In the genomic region with DNA sequence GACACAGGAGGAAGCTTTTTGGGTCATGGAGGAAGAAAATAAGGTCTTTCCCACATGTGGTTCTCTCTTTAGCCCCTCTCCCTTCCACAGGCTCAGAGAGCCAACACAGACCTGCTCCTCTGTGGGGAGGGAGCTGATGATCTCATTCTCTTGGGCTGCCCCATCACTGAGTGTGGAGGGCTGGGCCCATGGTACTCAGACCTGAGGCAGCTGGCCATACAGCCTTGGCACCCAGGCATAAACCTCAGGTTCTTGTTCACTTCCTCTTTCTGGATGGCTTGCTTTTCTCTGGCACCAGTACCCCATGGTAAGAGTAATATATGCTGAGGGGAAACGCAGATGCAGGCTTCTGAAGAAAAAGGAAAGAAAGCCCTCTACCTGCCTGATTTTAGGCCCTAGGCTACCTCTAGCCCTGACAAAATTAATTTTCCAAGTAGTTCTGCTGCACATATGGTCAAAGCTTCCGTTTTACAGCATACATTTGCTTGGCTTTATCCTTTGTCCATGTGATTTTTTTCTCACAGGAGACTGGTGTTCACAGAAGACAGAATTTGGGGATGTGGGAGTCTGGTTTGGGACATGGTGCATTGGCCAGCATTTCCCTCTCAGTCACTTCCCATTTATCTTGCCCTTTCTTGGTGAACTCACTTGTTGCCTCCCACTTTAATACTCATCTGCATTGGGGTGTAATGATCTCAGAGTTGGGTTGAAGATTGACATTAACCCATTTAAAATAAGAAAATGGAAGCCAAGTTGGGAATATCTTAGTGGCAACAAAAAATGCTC, we compare ENCODE assay signal across 10 cellular contexts. TPM values are rescaled to one million over a fixed set of nuclear protein-coding genes. Genes with fewer than 3 reads are reported as not detected.
DNase-seq lines count a peak whose midpoint lies in the region; ATAC-seq, FAIRE-seq and TF ChIP-seq lines count a peak whose summit lies in the region.
"Had no signal": no experiment of that assay in that cellular context is flagged by ENCODE, and none has a peak within 500 bp of the region (broad histone marks: within the 10 kb centered on the region; RNA-seq: fewer than 3 reads in every experiment).

No MANE protein-coding gene starts in this region.

- intact Hi-C loops in K562 (cut with micrococcal nuclease) (no loop called here), gastrocnemius medialis (cut with DNase I; ENCODE audit: low total_unique reads) (no loop called here)

- H3K36me3 ChIP-seq in K562 (ENCODE audit: control insufficient read depth, insufficient read depth, low read length) (no peaks in the 10 kb centered on the region), gastrocnemius medialis (no peaks in the 10 kb centered on the region)
- H3K36me3 ChIP-seq: thoracic aorta had no signal

- TF ChIP-seq RAD21 in K562 (CRISPR knock-in tag; conservative IDR thresholded peaks at IDR 0.05 in 1 of 2, IDR thresholded peaks at IDR 0.05 in 1 of 2): no peak

- H3K4me3 Mint-ChIP-seq in nephron progenitor cell: no peak overlapping the region

- peak; percentile 43 for DNase-seq in ELR (ENCODE audit: low read depth)
- DNase-seq in K562 (ENCODE audit: extremely low read depth in 1 of 4, low spot score in 3 of 4): no peak
- no peak for DNase-seq in gastrocnemius medialis
- no peak for DNase-seq in NCI-H1105 (lab: John Stamatoyannopoulos, UW)
- DNase-seq in NCI-H526 (lab: John Stamatoyannopoulos, UW): no peak
- no peak for DNase-seq in nephron progenitor cell

- H4K20me1 ChIP-seq in K562 (replicated peaks; ENCODE audit: control insufficient read depth, insufficient read depth, low read length): no peaks in the 10 kb centered on the region

- H3K9me1 ChIP-seq in K562 (ENCODE audit: control insufficient read depth, insufficient read depth, low read length): no peaks in the 10 kb centered on the region

- no peak overlapping the region for H3K4me3 ChIP-seq in K562
- H3K4me3 ChIP-seq in gastrocnemius medialis: no peak overlapping the region
- H3K4me3 ChIP-seq: thoracic aorta had no signal

- H3K36me3 Mint-ChIP-seq in nephron progenitor cell (ENCODE audit: low read depth): no peaks in the 10 kb centered on the region

- ATAC-seq in GM21423 (IDR thresholded peaks at IDR 0.05; ENCODE audit: unreplicated experiment): peak; percentile 92
- ATAC-seq in HG03460 (IDR thresholded peaks at IDR 0.05; ENCODE audit: unreplicated experiment): peak; percentile 81
- peak; percentile 82 for ATAC-seq in K562
- no peak for ATAC-seq in gastrocnemius medialis

- peaks cover 3% of the 10 kb centered on the region for H3K27me3 Mint-ChIP-seq in nephron progenitor cell (ENCODE audit: low read depth, poor library complexity)

- no peak overlapping the region for H2AFZ ChIP-seq in K562 (ENCODE audit: low read depth, low read length)

- H3K4me1 Mint-ChIP-seq in nephron progenitor cell: no peaks in the 10 kb centered on the region

- TF ChIP-seq CTCF in K562 (IDR thresholded peaks at IDR 0.05 in 2 of 3, conservative IDR thresholded peaks at IDR 0.05 in 1 of 3; ENCODE audit: insufficient read depth in 2 of 3, low read depth in 1 of 3, low read length in 3 of 3) (no peak), gastrocnemius medialis (IDR thresholded peaks at IDR 0.05 in 4 of 5, conservative IDR thresholded peaks at IDR 0.05 in 1 of 5) (no peak), nephron progenitor cell (IDR thresholded peaks at IDR 0.05) (no peak)

- no peak overlapping the region for H3K27ac Mint-ChIP-seq in nephron progenitor cell

- peaks cover 1% of the 10 kb centered on the region for H3K9me3 Mint-ChIP-seq in nephron progenitor cell

- H3K79me2 ChIP-seq in K562 (ENCODE audit: control insufficient read depth, insufficient read depth, low read length): no peaks in the 10 kb centered on the region

- H3K9me3 ChIP-seq in K562 (replicated peaks; ENCODE audit: control insufficient read depth, insufficient read depth, low read depth, low read length) (no peaks in the 10 kb centered on the region), gastrocnemius medialis (no peaks in the 10 kb centered on the region)
- H3K9me3 ChIP-seq: thoracic aorta had no signal

- no peak overlapping the region for H3K27ac ChIP-seq in K562 (ENCODE audit: extremely low read depth, low read depth, low read length)
- no peak overlapping the region for H3K27ac ChIP-seq in gastrocnemius medialis
- H3K27ac ChIP-seq: thoracic aorta had no signal

- H3K27me3 ChIP-seq in K562 (ENCODE audit: control insufficient read depth in 2 of 2, insufficient read depth in 2 of 2, low read length in 2 of 2) (no peaks in the 10 kb centered on the region), gastrocnemius medialis (no peaks in the 10 kb centered on the region)

- POLR2A ChIA-PET in K562 (lab: Yijun Ruan, JAX): interaction anchor here (1.6 kb wide), 1 partner anchor 22 kb away, joined by 3 read pairs; no protein-coding TSS in a partner anchor

- no peak for TF ChIP-seq POLR2A in K562 (conservative IDR thresholded peaks at IDR 0.05)
- TF ChIP-seq POLR2A in gastrocnemius medialis (IDR thresholded peaks at IDR 0.05): no peak

- no peak for TF ChIP-seq EP300 in K562 (IDR thresholded peaks at IDR 0.05; ENCODE audit: low read length)

- CTCF ChIA-PET in K562 (lab: Yijun Ruan, JAX; ENCODE audit: low intra/inter-chr PET ratio): no interaction called here

- peak; percentile 52 for FAIRE-seq in K562 (lab: Jason Lieb, UNC)
- FAIRE-seq: G401.6 had no signal

- WGBS in K562 (ENCODE audit: insufficient coverage, low coverage, missing lambda C conversion rate): 39% methylated on average over 2 of the region's 2 CpGs

- in situ Hi-C loops in K562 (cut with MboI) (no loop called here), gastrocnemius medialis (cut with MboI; ENCODE audit: low sequenced_read_pairs in 4 of 4) (no loop called here)

- no peak overlapping the region for H3K9ac ChIP-seq in K562 (ENCODE audit: insufficient read depth in 1 of 2, low read depth in 2 of 2, low read length in 2 of 2)

- BruUV-seq in K562 (replicated peaks; lab: Mats Ljungman, UMichigan): no TSS peak

- H3K4me1 ChIP-seq in K562 (replicated peaks in 1 of 2; ENCODE audit: control insufficient read depth in 2 of 2, insufficient read depth in 2 of 2, low read length in 2 of 2): peaks cover 0 to 14% of the 10 kb centered on the region in 2 experiments; a peak in 4 of 5 replicates
- H3K4me1 ChIP-seq in gastrocnemius medialis: no peaks in the 10 kb centered on the region

- H3K4me2 ChIP-seq in K562 (ENCODE audit: insufficient read depth, low read length): no peak overlapping the region

TF ChIP-seq in K562, 482 proteins besides CTCF, POLR2A, EP300 and RAD21 (continues in another document):
- peak in 1 of 2 experiments; percentile 36; a peak in 1 of 4 replicates for TF ChIP-seq SRF (CRISPR knock-in tag; IDR thresholded peaks at IDR 0.05)
- TF ChIP-seq, protein P1, sequence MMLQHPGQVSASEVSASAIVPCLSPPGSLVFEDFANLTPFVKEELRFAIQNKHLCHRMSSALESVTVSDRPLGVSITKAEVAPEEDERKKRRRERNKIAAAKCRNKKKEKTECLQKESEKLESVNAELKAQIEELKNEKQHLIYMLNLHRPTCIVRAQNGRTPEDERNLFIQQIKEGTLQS (IDR thresholded peaks at IDR 0.05): peak; percentile 68; the same call in 1 of the 2 replicates
- TF ChIP-seq, protein P1 (CRISPR knock-in tag; conservative IDR thresholded peaks at IDR 0.05): no peak
- peak; percentile 97 for TF ChIP-seq SPI1 (IDR thresholded peaks at IDR 0.05; ENCODE audit: borderline replicate concordance, low read depth, low read length)

RNA-seq across cellular contexts. Expression of a gene that starts 11.1 kb away (rescaled TPM):
- 0.28 and 0.58 TPM in 2 replicates for total RNA-seq in K562 (2011; cell fraction: chromatin; rRNA removed; ENCODE audit: low replicate concordance)
- 0.50 and 0.53 TPM in 2 replicates for total RNA-seq in K562 (2011; cell fraction: nucleolus; rRNA removed)
- 0.73 and 0.99 TPM in 2 replicates for total RNA-seq in K562 (2011; cell fraction: nucleoplasm; rRNA removed)
- total RNA-seq in K562 (2014; rRNA removed): 0.08 and 0.27 TPM in 2 replicates
- total RNA-seq in K562 (2014; rRNA removed; fragmentation: Illumina TruSeq; extraction: Trizol): 0.32 and 0.69 TPM in 2 replicates
- total RNA-seq in K562 (2015; rRNA removed; fragmentation: Illumina TruSeq; extraction: Trizol): 1.5 and 1.8 TPM in 2 replicates
- 0.27 and 0.49 TPM in 2 replicates for total RNA-seq in K562 (2021)
- 0.54 and 0.71 TPM in 2 replicates for polyA plus RNA-seq in K562 (2011; rRNA removed)
- 0.19 TPM in 2 replicates for polyA plus RNA-seq in K562 (2011; cell fraction: cytosol; rRNA removed)
- 0.18 and 0.59 TPM in 2 replicates for polyA plus RNA-seq in K562 (2011; cell fraction: nucleus; rRNA removed)
- 0.76 and 0.79 TPM in 2 replicates for polyA plus RNA-seq in K562 (2012)
- 0.43 and 0.54 TPM in 2 replicates for polyA plus RNA-seq in K562 (2014; fragmentation: Illumina TruSeq; extraction: Trizol)
- 1 to 10 TPM; 1.4 to 1.7 TPM for polyA plus RNA-seq in K562 (2014; fragmentation: Nextera tagmentation; extraction: Ambion mirVana)
- 0.65 and 1.9 TPM in 2 replicates for polyA plus RNA-seq in K562 (2014; rRNA removed)
- 0.28 and 0.39 TPM in 2 replicates for polyA minus RNA-seq in K562 (2011; rRNA and poly(A)+ RNA removed)
- polyA minus RNA-seq in K562 (2011; cell fraction: cytosol; rRNA and poly(A)+ RNA removed): not detected in 2 replicates
- polyA minus RNA-seq in K562 (2011; cell fraction: nucleus; rRNA and poly(A)+ RNA removed): 0.27 and 0.33 TPM in 2 replicates
- under 1 TPM in 3 of 4 donors, not detected in 1; 0.23 to 0.68 (median 0.33) TPM for total RNA-seq in gastrocnemius medialis

RNA-seq across cellular contexts. Expression of a gene that starts 49.3 kb away (rescaled TPM):
- total RNA-seq in K562 (2011; cell fraction: chromatin; rRNA removed; ENCODE audit: low replicate concordance): 0.09 and 0.25 TPM in 2 replicates
- 0.13 and 0.17 TPM in 2 replicates for total RNA-seq in K562 (2011; cell fraction: nucleolus; rRNA removed)
- total RNA-seq in K562 (2011; cell fraction: nucleoplasm; rRNA removed): not detected in 2 replicates
- total RNA-seq in K562 (2014; rRNA removed) (0.08 and 0.23 TPM in 2 replicates), K562 (2014; rRNA removed; fragmentation: Illumina TruSeq; extraction: Trizol) (0.10 and 0.11 TPM in 2 replicates), K562 (2015; rRNA removed; fragmentation: Illumina TruSeq; extraction: Trizol) (0.30 and 0.51 TPM in 2 replicates), K562 (2021) (0.18 and 0.25 TPM in 2 replicates), gastrocnemius medialis (under 1 TPM in 3 of 4 donors, not detected in 1; 0.10 to 0.24 (median 0.12) TPM)
- polyA plus RNA-seq in K562 (2011; rRNA removed) (0.03 and 0.06 TPM in 2 replicates), K562 (2014; fragmentation: Illumina TruSeq; extraction: Trizol) (0.09 and 0.10 TPM in 2 replicates), K562 (2014; fragmentation: Nextera tagmentation; extraction: Ambion mirVana) (under 1 TPM in 1 of 2 experiments, not detected in 1; 0.06 TPM), K562 (2014; rRNA removed) (0.04 and 0.08 TPM in 2 replicates)
- polyA plus RNA-seq in K562 (2011; cell fraction: cytosol; rRNA removed): 0.01 TPM in 2 replicates
- polyA plus RNA-seq in K562 (2011; cell fraction: nucleus; rRNA removed): 0.07 and 0.09 TPM in 2 replicates
- polyA plus RNA-seq in K562 (2012): 0.12 and 0.40 TPM in 2 replicates
- polyA minus RNA-seq in K562 (2011; rRNA and poly(A)+ RNA removed): 0.04 and 0.06 TPM in 2 replicates
- not detected in 2 replicates for polyA minus RNA-seq in K562 (2011; cell fraction: cytosol; rRNA and poly(A)+ RNA removed)
- 0.11 and 0.13 TPM in 2 replicates for polyA minus RNA-seq in K562 (2011; cell fraction: nucleus; rRNA and poly(A)+ RNA removed)
- total RNA-seq: thoracic aorta had no signal

Comparison
In these comparisons a context has a peak if more than half of its experiments do, and no peak if none do; other contexts are left out.
1. ATAC-seq: peak in GM21423 (single experiment), HG03460 (single experiment) and K562 (single experiment); none in gastrocnemius medialis (0 of 2).